In the genomic region with DNA sequence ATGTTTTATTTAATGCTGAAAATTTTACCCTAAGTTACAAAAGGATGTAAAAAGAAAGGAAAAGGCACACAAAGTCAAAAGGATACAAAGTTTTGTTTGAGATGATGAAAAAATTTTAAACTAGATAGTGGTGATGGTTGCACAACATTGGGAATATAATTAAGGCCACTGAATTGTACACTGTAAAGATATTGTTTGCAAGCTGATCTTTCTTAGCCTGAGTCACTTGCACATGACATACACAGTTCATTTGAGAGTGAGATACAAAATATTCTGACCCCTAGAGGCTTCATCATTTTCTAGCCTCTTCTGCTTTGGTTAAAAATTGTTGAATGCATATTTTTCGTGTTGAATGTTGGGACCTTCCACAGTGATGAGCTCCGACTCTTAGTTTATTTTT, we compare ENCODE assay signal across 27 cellular contexts.
DNase-seq lines count a peak whose midpoint lies in the region; ATAC-seq and TF ChIP-seq lines count a peak whose summit lies in the region.
"Had no signal": no experiment of that assay in that cellular context is flagged by ENCODE, and none has a peak within 500 bp of the region (broad histone marks: within the 10 kb centered on the region; RNA-seq: fewer than 3 reads in every experiment).

No MANE protein-coding gene starts in this region.

- H3K27ac Mint-ChIP-seq in nephron progenitor cell = no peak overlapping the region
- H3K27ac Mint-ChIP-seq: activated naive CD4-positive, alpha-beta T cell treated with anti-CD3 and anti-CD28 coated beads, Interleukin-2, amount 10 ng/mL, durations not matched to agents 7 days and 5 days; CD4-positive, alpha-beta memory T cell; mesothelial cell of epicardium; natural killer cell; T-helper 2 cell treated with Interferon-gamma antibody and Interleukin-4, amounts not matched to agents 5 μg/mL and 100 μg/mL, for 36 hours had no signal

- H3K9me3 Mint-ChIP-seq in nephron progenitor cell = no peaks in the 10 kb centered on the region
- H3K9me3 Mint-ChIP-seq: activated naive CD4-positive, alpha-beta T cell treated with anti-CD3 and anti-CD28 coated beads, Interleukin-2, amount 10 ng/mL, durations not matched to agents 7 days and 5 days; mesothelial cell of epicardium had no signal

- no peaks in the 10 kb centered on the region for H3K36me3 Mint-ChIP-seq in nephron progenitor cell (ENCODE audit: low read depth)
- H3K36me3 Mint-ChIP-seq: activated naive CD4-positive, alpha-beta T cell treated with anti-CD3 and anti-CD28 coated beads, Interleukin-2, amount 10 ng/mL, durations not matched to agents 7 days and 5 days; CD4-positive, alpha-beta memory T cell; mesothelial cell of epicardium; natural killer cell had no signal

- peaks cover 21% of the 10 kb centered on the region for H3K4me1 Mint-ChIP-seq in nephron progenitor cell
- H3K4me1 Mint-ChIP-seq: activated naive CD4-positive, alpha-beta T cell treated with anti-CD3 and anti-CD28 coated beads, Interleukin-2, amount 10 ng/mL, durations not matched to agents 7 days and 5 days; CD4-positive, alpha-beta memory T cell; natural killer cell had no signal

- no peaks in the 10 kb centered on the region for H3K27me3 Mint-ChIP-seq in nephron progenitor cell (ENCODE audit: low read depth, poor library complexity)
- H3K27me3 Mint-ChIP-seq: activated naive CD4-positive, alpha-beta T cell treated with anti-CD3 and anti-CD28 coated beads, Interleukin-2, amount 10 ng/mL, durations not matched to agents 7 days and 5 days; CD4-positive, alpha-beta memory T cell had no signal

- H3K4me3 Mint-ChIP-seq in nephron progenitor cell = no peak overlapping the region
- H3K4me3 Mint-ChIP-seq: activated naive CD4-positive, alpha-beta T cell treated with anti-CD3 and anti-CD28 coated beads, Interleukin-2, amount 10 ng/mL, durations not matched to agents 7 days and 5 days; CD4-positive, alpha-beta memory T cell; mesothelial cell of epicardium; natural killer cell; T-helper 2 cell treated with Interferon-gamma antibody and Interleukin-4, amounts not matched to agents 5 μg/mL and 100 μg/mL, for 36 hours had no signal

- H3K27me3 ChIP-seq in RWPE2 (ENCODE audit: insufficient read depth, poor library complexity, severe bottlenecking) (no peaks in the 10 kb centered on the region), smooth muscle cell (ENCODE audit: low read depth) (no peaks in the 10 kb centered on the region)
- H3K27me3 ChIP-seq: cardiac muscle cell, right atrium auricular region had no signal

- WGBS in smooth muscle cell (ENCODE audit: low lambda C conversion rate) = 92% methylated on average over 2 of the region's 2 CpGs

- no peak overlapping the region for H3K9ac ChIP-seq in smooth muscle cell (ENCODE audit: low read depth)

- DNase-seq in GM03348 (ENCODE audit: low spot score) (peak; percentile 13), RWPE2 (ENCODE audit: low spot score) (no peak), fibroblast of mammary gland (ENCODE audit: low read depth) (peak; percentile 41), smooth muscle cell (lab: John Stamatoyannopoulos, UW; ENCODE audit: unreplicated experiment) (no peak), nephron progenitor cell (no peak), globus pallidus (ENCODE audit: low spot score) (no peak), activated gamma-delta T cell (lab: John Stamatoyannopoulos, UW) (no peak)
- DNase-seq: activated CD4-positive, alpha-beta T cell treated with anti-CD3 and anti-CD28 coated beads for 48 hours; activated naive CD4-positive, alpha-beta T cell treated with anti-CD3 and anti-CD28 coated beads, Interleukin-2, amount 10 ng/mL, durations not matched to agents 7 days and 5 days; activated T-cell treated with anti-CD3 and anti-CD28 coated beads, Interleukin-2, amount 50 U/mL, for 48 hours; CD4-positive, alpha-beta memory T cell; DMS 273 treated with DMSO at 0.1 percent for 48 hours; GOT3; islet precursor cell; KG1; left ventricle myocardium superior; natural killer cell; NCI-H1694; NCI-H2171; NCI-H524 treated with DMSO at 0.1 percent for 48 hours; stimulated activated CD4-positive, alpha-beta T cell treated with anti-CD3 and anti-CD28 coated beads, Interleukin-4, amount 100 ng/mL, for 4 hours; stimulated activated naive CD4-positive, alpha-beta T cell had no signal

- H3K4me1 ChIP-seq in RWPE2 (ENCODE audit: insufficient read depth, poor library complexity, severe bottlenecking) (no peaks in the 10 kb centered on the region), smooth muscle cell (ENCODE audit: low read depth) (no peaks in the 10 kb centered on the region)
- H3K4me1 ChIP-seq: right atrium auricular region had no signal

- H3F3A ChIP-seq in smooth muscle cell (ENCODE audit: low read depth) = no peaks in the 10 kb centered on the region

- TF ChIP-seq CTCF in RWPE2 (IDR thresholded peaks at IDR 0.05; ENCODE audit: poor library complexity, severe bottlenecking) = peak; percentile 14
- no peak for TF ChIP-seq CTCF in fibroblast of mammary gland (conservative IDR thresholded peaks at IDR 0.05; ENCODE audit: control insufficient read depth, insufficient read depth, low read depth, low read length)
- no peak for TF ChIP-seq CTCF in smooth muscle cell (IDR thresholded peaks at IDR 0.05; ENCODE audit: borderline replicate concordance, insufficient read depth, poor library complexity, severe bottlenecking)
- TF ChIP-seq CTCF in nephron progenitor cell (IDR thresholded peaks at IDR 0.05) = no peak

- H4K20me1 ChIP-seq in smooth muscle cell (ENCODE audit: low read depth) = no peaks in the 10 kb centered on the region

- no peaks in the 10 kb centered on the region for H3K36me3 ChIP-seq in RWPE2 (ENCODE audit: low read depth)
- no peaks in the 10 kb centered on the region for H3K36me3 ChIP-seq in smooth muscle cell (ENCODE audit: low read depth)
- H3K36me3 ChIP-seq: cardiac muscle cell, right atrium auricular region had no signal

- H3K27ac ChIP-seq in RWPE2 (ENCODE audit: poor library complexity, severe bottlenecking) = no peak overlapping the region
- H3K27ac ChIP-seq in smooth muscle cell (ENCODE audit: low read depth) = no peak overlapping the region
- H3K27ac ChIP-seq: cardiac muscle cell, right atrium auricular region, VCaP had no signal

- no peak for ATAC-seq in RWPE2 (ENCODE audit: low read depth)
- ATAC-seq: left ventricle myocardium superior, natural killer cell had no signal

- H2AFZ ChIP-seq in smooth muscle cell (ENCODE audit: low read depth) = peak overlapping the region; percentile 21

- no peak overlapping the region for H3K4me2 ChIP-seq in smooth muscle cell

- no peaks in the 10 kb centered on the region for H3K79me2 ChIP-seq in smooth muscle cell (ENCODE audit: low read depth)

- no peaks in the 10 kb centered on the region for H3K9me3 ChIP-seq in RWPE2 (ENCODE audit: severe bottlenecking)
- no peaks in the 10 kb centered on the region for H3K9me3 ChIP-seq in smooth muscle cell (replicated peaks; ENCODE audit: low read depth)
- H3K9me3 ChIP-seq: right atrium auricular region had no signal

- H3K4me3 ChIP-seq in RWPE2 (ENCODE audit: severe bottlenecking) (no peak overlapping the region), fibroblast of mammary gland (ENCODE audit: control insufficient read depth, low read depth, low read length) (no peak overlapping the region), smooth muscle cell (no peak overlapping the region)
- H3K4me3 ChIP-seq: cardiac muscle cell, right atrium auricular region had no signal

Comparison
In these comparisons a context has a peak if more than half of its experiments do, and no peak if none do; other contexts are left out.
1. DNase-seq: peak in GM03348 (single experiment) and fibroblast of mammary gland (single experiment); none in RWPE2 (single experiment), smooth muscle cell (single experiment), nephron progenitor cell (single experiment), globus pallidus (single experiment) and activated gamma-delta T cell (single experiment).